ENCODE assay signal across 8 cellular contexts in the genomic region with DNA sequence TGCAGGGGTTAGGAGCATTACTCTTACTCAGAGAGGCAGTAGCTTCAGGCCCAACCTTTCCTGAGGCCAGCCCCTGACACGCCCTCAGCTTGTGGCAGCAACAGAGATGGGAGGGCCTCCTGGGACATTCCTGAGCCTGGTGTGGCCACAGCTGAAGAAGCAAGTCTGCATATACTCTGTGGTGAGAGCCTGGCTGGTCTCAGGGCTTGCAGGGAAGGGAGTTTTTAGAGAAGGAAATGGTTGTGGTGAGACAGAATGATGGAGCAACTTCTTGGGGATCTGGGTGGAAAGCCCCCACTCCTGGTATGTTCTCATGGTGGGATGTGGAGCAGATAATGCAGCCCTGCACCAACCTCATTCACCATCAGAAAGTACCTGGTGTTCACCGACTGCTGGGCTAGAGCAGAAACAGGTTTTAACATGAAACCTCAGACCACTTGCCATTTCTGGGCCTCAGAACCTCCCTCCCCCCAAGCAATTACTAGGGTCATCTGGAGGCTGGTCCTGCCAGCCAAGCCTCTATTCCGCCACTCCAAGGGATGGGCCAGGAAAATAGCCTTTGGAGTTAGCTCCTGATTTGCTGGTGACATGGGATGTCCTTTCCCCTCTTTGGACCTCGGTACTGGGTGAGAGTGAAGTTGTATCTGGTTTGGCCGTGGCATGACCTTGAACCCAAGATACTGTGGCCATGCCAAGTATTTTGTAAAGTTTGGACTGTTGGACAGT. TPM values are rescaled to one million over a fixed set of nuclear protein-coding genes. Genes with fewer than 3 reads are reported as not detected.
A peak's percentile ranks its signal among the peaks of the same experiment; 100 is the strongest.
DNase-seq lines count a peak whose midpoint lies in the region; ATAC-seq, FAIRE-seq and TF ChIP-seq lines count a peak whose summit lies in the region.

No MANE protein-coding gene starts in this region.

- H3K4me1 ChIP-seq in keratinocyte (ENCODE audit: control insufficient read depth, extremely low read depth, insufficient read depth, low read length) = peaks cover 53% of the 10 kb centered on the region

- H3K36me3 Mint-ChIP-seq in brain = no peaks in the 10 kb centered on the region

- H2AFZ ChIP-seq in keratinocyte (ENCODE audit: control insufficient read depth, low read length) = no peak overlapping the region

- FAIRE-seq in keratinocyte (lab: Jason Lieb, UNC) = peak; percentile 83

- peaks cover 8% of the 10 kb centered on the region for H3K27me3 Mint-ChIP-seq in brain

- H3K4me2 ChIP-seq in keratinocyte (ENCODE audit: control insufficient read depth, extremely low read depth, insufficient read depth, low read depth, low read length) = peak overlapping the region; percentile 76

- dilution Hi-C loops in keratinocyte (cut with MboI; ENCODE audit: extremely low pct_ligation_motif_present, low sequenced_read_pairs) = no loop called here

- no peaks in the 10 kb centered on the region for H4K20me1 ChIP-seq in keratinocyte (ENCODE audit: control insufficient read depth, extremely low read depth, insufficient read depth, low read length)

- DNase-seq in DMS53 (lab: John Stamatoyannopoulos, UW) (peak; percentile 45), GM20000 (ENCODE audit: low spot score) (peak; percentile 75), SK-MEL-5 (ENCODE audit: low read depth, low spot score) (peak; percentile 63), keratinocyte (ENCODE audit: low read depth, low spot score) (peak; percentile 88), NCI-H2029 treated with DMSO at 0.1 percent for 48 hours (lab: John Stamatoyannopoulos, UW) (no peak)
- DNase-seq in stimulated activated CD4-positive, alpha-beta T cell treated with anti-CD3 and anti-CD28 coated beads, Interleukin-4, amount 100 ng/mL, for 4 hours = peak; percentile 23 to 29

- ATAC-seq in HG03520 (IDR thresholded peaks at IDR 0.05; ENCODE audit: unreplicated experiment) = peak; percentile 64

- peaks cover 0 to 3% (median 0%) of the 10 kb centered on the region in 5 experiments for H3K9me3 Mint-ChIP-seq in brain

- H3K9ac ChIP-seq in keratinocyte (ENCODE audit: control insufficient read depth, extremely low read depth, insufficient read depth, low read length) = peak overlapping the region; percentile 57

- H3K9me1 ChIP-seq in keratinocyte (ENCODE audit: control insufficient read depth, extremely low read depth, insufficient read depth, low read length) = peaks cover 2% of the 10 kb centered on the region

- TF ChIP-seq CTCF in GM20000 (IDR thresholded peaks at IDR 0.05; ENCODE audit: extremely low read depth, missing control alignments) (no peak), brain (conservative IDR thresholded peaks at IDR 0.05) (no peak), keratinocyte (optimal IDR thresholded peaks at IDR 0.05 in 1 of 3, IDR thresholded peaks at IDR 0.05 in 1 of 3, conservative IDR thresholded peaks at IDR 0.05 in 1 of 3; ENCODE audit: extremely low read depth in 1 of 3, insufficient read depth in 2 of 3, low read length in 3 of 3) (no peak)

- peak overlapping the region in 3 of 5 experiments; percentile 62 to 86 (median 62) for H3K27ac Mint-ChIP-seq in brain

- peaks cover 31% of the 10 kb centered on the region for H3K4me1 Mint-ChIP-seq in brain

- no peaks in the 10 kb centered on the region for H3K27me3 ChIP-seq in keratinocyte (ENCODE audit: control insufficient read depth, extremely low read depth, insufficient read depth, low read length)

- no peaks in the 10 kb centered on the region for H3K36me3 ChIP-seq in keratinocyte (ENCODE audit: control insufficient read depth in 2 of 2, extremely low read depth in 1 of 2, insufficient read depth in 2 of 2, low read length in 2 of 2)

- peak overlapping the region in 1 of 5 experiments; percentile 48 for H3K4me3 Mint-ChIP-seq in brain

- H3K4me3 ChIP-seq in keratinocyte (ENCODE audit: control insufficient read depth in 2 of 3, extremely low read depth in 1 of 3, insufficient read depth in 2 of 3, low read depth in 1 of 3, low read length in 3 of 3) = peak overlapping the region in 1 of 3 experiments; percentile 21

- peak overlapping the region; percentile 89 for H3K27ac ChIP-seq in keratinocyte (ENCODE audit: control insufficient read depth, insufficient read depth, low read length)

- H3K9me3 ChIP-seq in keratinocyte (ENCODE audit: control insufficient read depth, low read depth, low read length) = no peaks in the 10 kb centered on the region

- in situ Hi-C loops in SK-MEL-5 (cut with HindIII; ENCODE audit: low pct_unique_long_range_greater_than_20kb, low sequenced_read_pairs) = no loop called here

- no peaks in the 10 kb centered on the region for H3K79me2 ChIP-seq in keratinocyte (ENCODE audit: control insufficient read depth, insufficient read depth, low read length)

RNA-seq across cellular contexts. Expression of a gene that starts 28.0 kb away (rescaled TPM):
- total RNA-seq in SK-MEL-5 (2014; rRNA removed; shearing (Covaris generic)) = 30.8 and 32.0 TPM in 2 replicates
- 45.3 and 47.3 TPM in 2 replicates for polyA plus RNA-seq in SK-MEL-5 (2015; cell fraction: cytosol; rRNA removed)
- polyA plus RNA-seq in SK-MEL-5 (2015; cell fraction: nucleus; rRNA removed) = 15.4 and 17.2 TPM in 2 replicates
- polyA plus RNA-seq in brain (ENCODE audit: insufficient read depth, low read depth, low replicate concordance) = 28.4 TPM
- polyA plus RNA-seq in keratinocyte = 31.8 to 48.3 TPM (median 33.5 TPM) in 3 replicates
- polyA plus RNA-seq in keratinocyte (2011; ENCODE audit: low read depth) = 18.9 TPM
- polyA plus RNA-seq in keratinocyte (2011; cell fraction: cytosol; rRNA removed) = 31.1 and 31.5 TPM in 2 replicates
- 26.6 and 29.0 TPM in 2 replicates for polyA plus RNA-seq in keratinocyte (2011; cell fraction: nucleus; rRNA removed)
- 31.3 and 36.7 TPM in 2 replicates for polyA plus RNA-seq in keratinocyte (2012; ENCODE audit: low replicate concordance)
- polyA minus RNA-seq in keratinocyte = 31.8 to 54.8 TPM (median 49.1 TPM) in 3 replicates
- 45.1 TPM for polyA minus RNA-seq in keratinocyte (2011; cell fraction: cytosol; rRNA and poly(A)+ RNA removed)
- 20.4 and 24.8 TPM in 2 replicates for polyA minus RNA-seq in keratinocyte (2011; cell fraction: nucleus; rRNA and poly(A)+ RNA removed)

RNA-seq across cellular contexts. Expression of a gene that starts 44.0 kb away (rescaled TPM):
- total RNA-seq in SK-MEL-5 (2014; rRNA removed; shearing (Covaris generic)) = 327 and 348 TPM in 2 replicates
- polyA plus RNA-seq in SK-MEL-5 (2015; cell fraction: cytosol; rRNA removed) = 319 and 423 TPM in 2 replicates
- polyA plus RNA-seq in SK-MEL-5 (2015; cell fraction: nucleus; rRNA removed) = 312 and 338 TPM in 2 replicates
- 166 TPM for polyA plus RNA-seq in brain (ENCODE audit: insufficient read depth, low read depth, low replicate concordance)
- polyA plus RNA-seq in keratinocyte = 193 to 258 TPM (median 256 TPM) in 3 replicates
- polyA plus RNA-seq in keratinocyte (2011; ENCODE audit: low read depth) = 68.5 TPM
- 240 and 263 TPM in 2 replicates for polyA plus RNA-seq in keratinocyte (2011; cell fraction: cytosol; rRNA removed)
- 231 and 290 TPM in 2 replicates for polyA plus RNA-seq in keratinocyte (2011; cell fraction: nucleus; rRNA removed)
- polyA plus RNA-seq in keratinocyte (2012; ENCODE audit: low replicate concordance) = 163 and 201 TPM in 2 replicates
- polyA minus RNA-seq in keratinocyte = 43.8 to 97.5 TPM (median 91.4 TPM) in 3 replicates
- polyA minus RNA-seq in keratinocyte (2011; cell fraction: cytosol; rRNA and poly(A)+ RNA removed) = 123 TPM
- polyA minus RNA-seq in keratinocyte (2011; cell fraction: nucleus; rRNA and poly(A)+ RNA removed) = 36.0 and 67.2 TPM in 2 replicates
